8 cellular contexts compared by ENCODE assay signal in genomic region chr14:49586673-49587460, GRCh38. TPM values are rescaled to one million over a fixed set of nuclear protein-coding genes. Genes with fewer than 3 reads are reported as not detected.
DNase-seq lines count a peak whose midpoint lies in the region; ATAC-seq and TF ChIP-seq lines count a peak whose summit lies in the region.

No MANE protein-coding gene starts in this region.

- peak overlapping the region; percentile 91 for H3K4me3 Mint-ChIP-seq in CD8-positive, alpha-beta T cell
- peak overlapping the region; percentile 87 for H3K4me3 Mint-ChIP-seq in activated CD4-positive, alpha-beta memory T cell treated with anti-CD3 and anti-CD28 coated beads for 36 hours
- peak overlapping the region; percentile 98 for H3K4me3 Mint-ChIP-seq in endothelial cell (ENCODE audit: unreplicated experiment)

- peak overlapping the region; percentile 98 for H3K27ac ChIP-seq in CD8-positive, alpha-beta T cell (ENCODE audit: low read depth, low read length)
- peak overlapping the region; percentile 84 to 98 (median 96) for H3K27ac ChIP-seq in stomach

- intact Hi-C loops in CD8-positive, alpha-beta T cell (cut with DNase I, micrococcal nuclease) = loop anchor here (1.0 to 10.0 kb wide), 11 partner anchors 11 to 728 kb away; partner anchors contain the start of genes DMAC2L (in 2 of the 2), L2HGDH (in 2 of the 2), LRR1 (in 2 of the 2) and MGAT2 (in 2 of the 2)
- intact Hi-C loops in activated CD4-positive, alpha-beta memory T cell treated with anti-CD3 and anti-CD28 coated beads for 36 hours (cut with micrococcal nuclease) = loop anchor here (1.0 to 5.0 kb wide), 11 partner anchors 11 to 935 kb away; partner anchors contain the start of genes DMAC2L, KLHDC2, L2HGDH and LRR1
- intact Hi-C loops in stomach (cut with DNase I; ENCODE audit: low total_unique reads) = no loop called here

- no peaks in the 10 kb centered on the region for H3K9me3 Mint-ChIP-seq in CD8-positive, alpha-beta T cell
- H3K9me3 Mint-ChIP-seq in activated CD4-positive, alpha-beta memory T cell treated with anti-CD3 and anti-CD28 coated beads for 36 hours = no peaks in the 10 kb centered on the region
- no peaks in the 10 kb centered on the region for H3K9me3 Mint-ChIP-seq in endothelial cell (ENCODE audit: unreplicated experiment)

- peak; percentile 13 to 68 (median 28) for DNase-seq in CD8-positive, alpha-beta T cell
- DNase-seq in NCI-H460 (ENCODE audit: extremely low read depth, low read depth) (peak; percentile 69), endothelial cell (ENCODE audit: low spot score) (peak; percentile 32), middle frontal gyrus (ENCODE audit: extremely low spot score, low spot score) (peak; percentile 68), stomach (no peak)
- DNase-seq in activated CD4-positive, alpha-beta memory T cell treated with anti-CD3 and anti-CD28 coated beads for 36 hours = no peak

- H3K27me3 ChIP-seq in CD8-positive, alpha-beta T cell (ENCODE audit: insufficient read depth, low read length) = no peaks in the 10 kb centered on the region
- H3K27me3 ChIP-seq in stomach = no peaks in the 10 kb centered on the region

- TF ChIP-seq CTCF in CD8-positive, alpha-beta T cell (IDR thresholded peaks at IDR 0.05) = peak; percentile 99
- TF ChIP-seq CTCF in endothelial cell (IDR thresholded peaks at IDR 0.05; ENCODE audit: unreplicated experiment) (peak; percentile 99), stomach (IDR thresholded peaks at IDR 0.05) (peak in 5 of 7 experiments; percentile 56 to 86 (median 79))

- WGBS in stomach, 5 donors = 0 to 4% (median 1%) methylated on average over 11 to 13 of the region's 21 CpGs

- H3K9me3 ChIP-seq in CD8-positive, alpha-beta T cell (ENCODE audit: low read length) = no peaks in the 10 kb centered on the region
- H3K9me3 ChIP-seq in stomach = no peaks in the 10 kb centered on the region

- POLR2A ChIA-PET in CD8-positive, alpha-beta T cell (lab: Charles Lee) = interaction anchor here (0.7 to 4.4 kb wide), 14 partner anchors 9 to 475 kb away, joined by 3 to 73 read pairs (median 6); partner anchors contain the start of genes DNAAF2, KLHDC2, LRR1 and MGAT2
- POLR2A ChIA-PET in activated CD4-positive, alpha-beta memory T cell treated with anti-CD3 and anti-CD28 coated beads for 36 hours (lab: Charles Lee) = interaction anchor here (0.6 to 4.9 kb wide), 12 partner anchors 9 to 494 kb away, joined by 3 to 74 read pairs (median 5); partner anchors contain the start of genes DNAAF2, KLHDC2, LRR1 and MGAT2

- no peaks in the 10 kb centered on the region for H3K27me3 Mint-ChIP-seq in CD8-positive, alpha-beta T cell (ENCODE audit: low read depth)
- H3K27me3 Mint-ChIP-seq in activated CD4-positive, alpha-beta memory T cell treated with anti-CD3 and anti-CD28 coated beads for 36 hours = peaks cover 4% of the 10 kb centered on the region
- H3K27me3 Mint-ChIP-seq in endothelial cell (ENCODE audit: unreplicated experiment) = peaks cover 30% of the 10 kb centered on the region

- TF ChIP-seq POLR2A in stomach (IDR thresholded peaks at IDR 0.05) = no peak

- H3K27ac Mint-ChIP-seq in CD8-positive, alpha-beta T cell = peak overlapping the region; percentile 98
- peak overlapping the region; percentile 93 for H3K27ac Mint-ChIP-seq in activated CD4-positive, alpha-beta memory T cell treated with anti-CD3 and anti-CD28 coated beads for 36 hours
- peak overlapping the region; percentile 92 for H3K27ac Mint-ChIP-seq in endothelial cell (ENCODE audit: unreplicated experiment)

- H3K36me3 ChIP-seq in CD8-positive, alpha-beta T cell (ENCODE audit: insufficient read depth, low read length) = peaks cover 22% of the 10 kb centered on the region
- H3K36me3 ChIP-seq in stomach = peaks cover 18 to 30% (median 26%) of the 10 kb centered on the region in 4 donors

- peaks cover 45% of the 10 kb centered on the region for H3K36me3 Mint-ChIP-seq in CD8-positive, alpha-beta T cell
- peaks cover 45% of the 10 kb centered on the region for H3K36me3 Mint-ChIP-seq in activated CD4-positive, alpha-beta memory T cell treated with anti-CD3 and anti-CD28 coated beads for 36 hours
- H3K36me3 Mint-ChIP-seq in endothelial cell (ENCODE audit: low read depth, unreplicated experiment) = peaks cover 33% of the 10 kb centered on the region

- peaks cover 29% of the 10 kb centered on the region for H3K4me1 ChIP-seq in CD8-positive, alpha-beta T cell (ENCODE audit: insufficient read depth, low read length)
- H3K4me1 ChIP-seq in stomach = peaks cover 17 to 48% (median 31%) of the 10 kb centered on the region in 4 donors

- TF ChIP-seq EP300 in stomach (IDR thresholded peaks at IDR 0.05) = no peak

- CTCF ChIA-PET in CD8-positive, alpha-beta T cell (lab: Charles Lee) = interaction anchor here (0.6 to 3.0 kb wide), 15 partner anchors 8 to 714 kb away, joined by 3 to 22 read pairs (median 4); partner anchors contain the start of genes DNAAF2, LRR1, MGAT2 and RPL36AL
- CTCF ChIA-PET in activated CD4-positive, alpha-beta memory T cell treated with anti-CD3 and anti-CD28 coated beads for 36 hours (lab: Charles Lee) = interaction anchor here (0.7 to 4.5 kb wide), 19 partner anchors 9 to 1168 kb away, joined by 3 to 36 read pairs (median 5); partner anchors contain the start of genes DNAAF2, KLHDC2, LRR1 and MGAT2

- peak; percentile 50 for ATAC-seq in CD8-positive, alpha-beta T cell
- ATAC-seq in GM19395 (IDR thresholded peaks at IDR 0.05; ENCODE audit: unreplicated experiment) (peak; percentile 39), HG03442 (IDR thresholded peaks at IDR 0.05; ENCODE audit: unreplicated experiment) (peak; percentile 26)

- peaks cover 40% of the 10 kb centered on the region for H3K4me1 Mint-ChIP-seq in CD8-positive, alpha-beta T cell (ENCODE audit: low read depth)
- H3K4me1 Mint-ChIP-seq in activated CD4-positive, alpha-beta memory T cell treated with anti-CD3 and anti-CD28 coated beads for 36 hours (ENCODE audit: low read depth) = peaks cover 37% of the 10 kb centered on the region
- peaks cover 30% of the 10 kb centered on the region for H3K4me1 Mint-ChIP-seq in endothelial cell (ENCODE audit: unreplicated experiment)

- H3K4me3 ChIP-seq in CD8-positive, alpha-beta T cell (ENCODE audit: low read depth, low read length) = peak overlapping the region; percentile 81
- H3K4me3 ChIP-seq in stomach = peak overlapping the region; percentile 61 to 92 (median 85)

RNA-seq across cellular contexts. Expression of gene RPS29, which starts 0.7 kb away (rescaled TPM):
- total RNA-seq in CD8-positive, alpha-beta T cell = 1,000 to 10,000 TPM; 3,843 to 3,876 TPM
- total RNA-seq in NCI-H460 (2014; rRNA removed; shearing (Covaris generic)) = 4,587 and 5,130 TPM in 2 replicates
- 89.6 and 4,369 TPM in 2 replicates for polyA plus RNA-seq in NCI-H460 (2014; cell fraction: nucleus; rRNA removed)
- 1,000 to 10,000 TPM; 2,029 to 2,157 TPM for total RNA-seq in activated CD4-positive, alpha-beta memory T cell treated with anti-CD3 and anti-CD28 coated beads for 36 hours
- 2,246 TPM for total RNA-seq in endothelial cell (ENCODE audit: unreplicated experiment)
- total RNA-seq in stomach = 1,000 to 10,000 TPM in 4 of 5 donors, 100 to 1,000 TPM in 1; 422 to 7,374 (median 3,087) TPM
- polyA plus RNA-seq in stomach = 1,000 to 10,000 TPM; 3,066 to 5,618 (median 3,985) TPM

RNA-seq across cellular contexts. Expression of gene LRR1, which starts 11.9 kb away (rescaled TPM):
- 1 to 10 TPM; 6.2 to 7.3 TPM for total RNA-seq in CD8-positive, alpha-beta T cell
- total RNA-seq in NCI-H460 (2014; rRNA removed; shearing (Covaris generic)) = 42.7 and 51.9 TPM in 2 replicates
- polyA plus RNA-seq in NCI-H460 (2014; cell fraction: nucleus; rRNA removed) = 54.3 and 56.4 TPM in 2 replicates
- total RNA-seq in activated CD4-positive, alpha-beta memory T cell treated with anti-CD3 and anti-CD28 coated beads for 36 hours = 10 to 100 TPM; 51.8 to 52.0 TPM
- total RNA-seq in endothelial cell (ENCODE audit: unreplicated experiment) (12.9 TPM), stomach (10 to 100 TPM in 2 of 5 donors, 1 to 10 TPM in 2, under 1 TPM in 1; 0.45 to 14.7 (median 7.6) TPM)
- 1 to 10 TPM; 6.9 to 9.5 (median 7.8) TPM for polyA plus RNA-seq in stomach

RNA-seq across cellular contexts. Expression of gene RPL36AL, which starts 33.6 kb away (rescaled TPM):
- total RNA-seq in CD8-positive, alpha-beta T cell = 100 to 1,000 TPM; 302 to 318 TPM
- 434 and 471 TPM in 2 replicates for total RNA-seq in NCI-H460 (2014; rRNA removed; shearing (Covaris generic))
- polyA plus RNA-seq in NCI-H460 (2014; cell fraction: nucleus; rRNA removed) = 136 and 174 TPM in 2 replicates
- total RNA-seq in activated CD4-positive, alpha-beta memory T cell treated with anti-CD3 and anti-CD28 coated beads for 36 hours = 100 to 1,000 TPM; 314 to 320 TPM
- total RNA-seq in endothelial cell (ENCODE audit: unreplicated experiment) (186 TPM), stomach (100 to 1,000 TPM in 4 of 5 donors, 10 to 100 TPM in 1; 72.4 to 205 (median 186) TPM)
- 100 to 1,000 TPM; 513 to 989 (median 610) TPM for polyA plus RNA-seq in stomach

RNA-seq across cellular contexts. Expression of gene MGAT2, which starts 33.7 kb away (rescaled TPM):
- total RNA-seq in CD8-positive, alpha-beta T cell = 10 to 100 TPM; 22.6 to 24.0 TPM
- 49.5 and 52.8 TPM in 2 replicates for total RNA-seq in NCI-H460 (2014; rRNA removed; shearing (Covaris generic))
- polyA plus RNA-seq in NCI-H460 (2014; cell fraction: nucleus; rRNA removed) = 62.0 and 68.0 TPM in 2 replicates
- total RNA-seq in activated CD4-positive, alpha-beta memory T cell treated with anti-CD3 and anti-CD28 coated beads for 36 hours = 10 to 100 TPM; 40.4 to 43.7 TPM
- 47.0 TPM for total RNA-seq in endothelial cell (ENCODE audit: unreplicated experiment)
- total RNA-seq in stomach = 10 to 100 TPM in 4 of 5 donors, under 1 TPM in 1; 0.58 to 58.2 (median 20.0) TPM
- 10 to 100 TPM; 10.8 to 12.6 (median 11.3) TPM for polyA plus RNA-seq in stomach

RNA-seq across cellular contexts. Expression of gene DNAAF2, which starts 48.2 kb away (rescaled TPM):
- 10 to 100 TPM in 1 of 2 experiments, 1 to 10 TPM in 1; 9.3 to 11.7 TPM for total RNA-seq in CD8-positive, alpha-beta T cell
- total RNA-seq in NCI-H460 (2014; rRNA removed; shearing (Covaris generic)) = 15.9 and 16.2 TPM in 2 replicates
- 15.1 and 15.5 TPM in 2 replicates for polyA plus RNA-seq in NCI-H460 (2014; cell fraction: nucleus; rRNA removed)
- total RNA-seq in activated CD4-positive, alpha-beta memory T cell treated with anti-CD3 and anti-CD28 coated beads for 36 hours = 10 to 100 TPM in 1 of 2 experiments, 1 to 10 TPM in 1; 9.9 to 10.4 TPM
- 8.6 TPM for total RNA-seq in endothelial cell (ENCODE audit: unreplicated experiment)
- total RNA-seq in stomach = 10 to 100 TPM in 1 of 5 donors, 1 to 10 TPM in 4; 6.4 to 43.2 (median 9.2) TPM
- 1 to 10 TPM; 3.9 to 7.3 (median 5.7) TPM for polyA plus RNA-seq in stomach

Comparison
In these comparisons a context has a peak if more than half of its experiments do, and no peak if none do; other contexts are left out.
1. DNase-seq: peak in CD8-positive, alpha-beta T cell (7 of 7), NCI-H460 (single experiment), endothelial cell (single experiment) and middle frontal gyrus (single experiment); none in activated CD4-positive, alpha-beta memory T cell treated with anti-CD3 and anti-CD28 coated beads for 36 hours (single experiment) and stomach (single experiment).
2. Peak in every context shown above with its lines, with median percentiles within 50 percentile points of each other: ATAC-seq, H3K27ac Mint-ChIP-seq, H3K4me3 Mint-ChIP-seq and CTCF ChIP-seq.